Comparison of ENCODE assay signal across 18 cellular contexts in the genomic region with DNA sequence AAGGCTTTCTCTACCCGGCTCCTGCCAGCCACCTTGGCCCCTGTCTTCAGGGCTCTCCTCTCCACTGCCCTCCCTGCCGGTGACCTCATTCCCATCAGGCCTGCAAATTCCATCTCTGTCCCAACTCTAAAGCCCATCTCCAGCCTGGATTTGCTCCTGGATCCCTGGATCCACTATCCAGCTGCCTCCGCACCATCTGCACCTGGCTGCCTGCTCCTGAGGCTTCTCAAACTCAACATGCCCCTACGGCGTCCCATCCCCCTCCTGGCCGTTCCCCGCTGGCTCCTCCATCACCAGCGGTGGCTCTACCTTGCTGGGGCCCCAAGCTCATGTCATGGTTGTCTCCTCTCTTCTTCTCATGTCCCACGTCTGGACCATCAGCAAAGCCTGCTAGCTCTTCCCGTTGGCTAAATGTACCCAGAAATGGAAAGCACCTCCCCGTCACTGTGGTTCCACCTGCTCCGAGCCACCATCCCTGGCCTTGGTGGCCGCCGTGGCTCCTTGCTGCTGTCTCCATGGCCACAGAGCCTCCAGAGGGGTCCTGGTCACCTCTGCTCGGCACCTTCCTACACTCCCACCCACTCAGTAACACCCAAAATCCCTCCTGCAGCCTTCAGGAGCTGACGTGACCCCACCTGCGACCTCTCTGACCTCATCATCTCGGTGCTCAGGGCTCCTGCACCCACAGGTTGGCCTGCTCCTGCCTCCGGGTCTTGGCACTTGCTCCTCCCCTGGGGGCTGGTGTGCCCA. TPM values are rescaled to one million over a fixed set of nuclear protein-coding genes. Genes with fewer than 3 reads are reported as not detected.
DNase-seq lines count a peak whose midpoint lies in the region; ATAC-seq and TF ChIP-seq lines count a peak whose summit lies in the region.
"Had no signal": no experiment of that assay in that cellular context is flagged by ENCODE, and none has a peak within 500 bp of the region (broad histone marks: within the 10 kb centered on the region; RNA-seq: fewer than 3 reads in every experiment).

No MANE protein-coding gene starts in this region.

- BruUV-seq in PC-9 (replicated peaks; lab: Mats Ljungman, UMichigan), result no TSS peak

- H3K27me3 Mint-ChIP-seq in stimulated activated naive CD8-positive, alpha-beta T cell treated with anti-CD3 and anti-CD28 coated beads, Interleukin-15, Interleukin-2, amounts not matched to agents 100 ng/mL and 50 ng/mL, for 24 hours, result no peaks in the 10 kb centered on the region
- peaks cover 21% of the 10 kb centered on the region for H3K27me3 Mint-ChIP-seq in endothelial cell (ENCODE audit: unreplicated experiment)

- no peak overlapping the region for H3K4me3 Mint-ChIP-seq in stimulated activated naive CD8-positive, alpha-beta T cell treated with anti-CD3 and anti-CD28 coated beads, Interleukin-15, Interleukin-2, amounts not matched to agents 100 ng/mL and 50 ng/mL, for 24 hours
- H3K4me3 Mint-ChIP-seq in endothelial cell (ENCODE audit: unreplicated experiment), result peak overlapping the region; percentile 47
- H3K4me3 Mint-ChIP-seq: CD14-positive monocyte; CD8-positive, alpha-beta T cell had no signal

- H3K36me3 Mint-ChIP-seq in stimulated activated naive CD8-positive, alpha-beta T cell treated with anti-CD3 and anti-CD28 coated beads, Interleukin-15, Interleukin-2, amounts not matched to agents 100 ng/mL and 50 ng/mL, for 24 hours (ENCODE audit: low read depth), result no peaks in the 10 kb centered on the region
- H3K36me3 Mint-ChIP-seq in endothelial cell (ENCODE audit: low read depth, unreplicated experiment), result no peaks in the 10 kb centered on the region
- H3K36me3 Mint-ChIP-seq: CD14-positive monocyte; CD8-positive, alpha-beta T cell had no signal

- DNase-seq in stimulated activated naive CD8-positive, alpha-beta T cell treated with anti-CD3 and anti-CD28 coated beads, Interleukin-15, Interleukin-2, amounts not matched to agents 100 U/mL and 50 U/mL, for 24 hours, result no peak
- DNase-seq in endothelial cell (ENCODE audit: low spot score) (no peak), right lobe of liver (peak in 2 of 3 donors; percentile 7 to 34), trophoblast cell (peak; percentile 14 to 25), PC-9 (no peak)
- DNase-seq: CD8-positive, alpha-beta T cell; COR-L47; DND-41; GDM1; IMR-90 had no signal

- H3K9me2 ChIP-seq in PC-9 (ENCODE audit: insufficient read depth), result no peaks in the 10 kb centered on the region

- no peak overlapping the region for H3K23ac ChIP-seq in trophoblast cell (ENCODE audit: low read length)

- CTCF ChIA-PET in PC-9 (lab: Charles Lee), result no interaction called here

- intact Hi-C loops in right lobe of liver (cut with DNase I), result loop anchor here in 1 of 2 donors (5.0 kb wide), 1 partner anchor 37 kb away; no protein-coding TSS in a partner anchor
- intact Hi-C loops in PC-9 (cut with micrococcal nuclease; ENCODE audit: unreplicated experiment), result no loop called here

- H2AK5ac ChIP-seq in trophoblast cell (ENCODE audit: low read length), result no peak overlapping the region

- H3K14ac ChIP-seq in trophoblast cell (ENCODE audit: low read length), result no peak overlapping the region

- H3F3A ChIP-seq in PC-9 (ENCODE audit: insufficient read depth, low read depth), result no peaks in the 10 kb centered on the region

- H3K4me1 Mint-ChIP-seq in stimulated activated naive CD8-positive, alpha-beta T cell treated with anti-CD3 and anti-CD28 coated beads, Interleukin-15, Interleukin-2, amounts not matched to agents 100 ng/mL and 50 ng/mL, for 24 hours (ENCODE audit: low read depth), result no peaks in the 10 kb centered on the region
- H3K4me1 Mint-ChIP-seq in endothelial cell (ENCODE audit: unreplicated experiment), result no peaks in the 10 kb centered on the region
- H3K4me1 Mint-ChIP-seq: CD14-positive monocyte had no signal

- H3K79me1 ChIP-seq in trophoblast cell (ENCODE audit: low read length), result no peaks in the 10 kb centered on the region

- no peak overlapping the region for H3K18ac ChIP-seq in trophoblast cell (ENCODE audit: low read length)

- ATAC-seq in stimulated activated naive CD8-positive, alpha-beta T cell treated with anti-CD3 and anti-CD28 coated beads, Interleukin-15, Interleukin-2, amounts not matched to agents 100 U/mL and 50 U/mL, for 24 hours, result no peak
- ATAC-seq in right lobe of liver, result no peak
- no peak for ATAC-seq in GM18498 (IDR thresholded peaks at IDR 0.05; ENCODE audit: unreplicated experiment)
- ATAC-seq in GM21717 (IDR thresholded peaks at IDR 0.05; ENCODE audit: unreplicated experiment), result no peak
- ATAC-seq: A549; CD8-positive, alpha-beta T cell; HCT116 had no signal

- H3K79me2 ChIP-seq in trophoblast cell (ENCODE audit: control insufficient read depth, insufficient read depth, low read length, poor library complexity), result no peaks in the 10 kb centered on the region
- no peaks in the 10 kb centered on the region for H3K79me2 ChIP-seq in PC-9 (ENCODE audit: low read depth)

- H3K4me3 ChIP-seq in right lobe of liver, result no peak overlapping the region
- no peak overlapping the region for H3K4me3 ChIP-seq in trophoblast cell (ENCODE audit: low read depth, low read length)
- H3K4me3 ChIP-seq in PC-9, result no peak overlapping the region
- H3K4me3 ChIP-seq: A549 had no signal

- H3K4me1 ChIP-seq in right lobe of liver, result peaks cover 0 to 27% (median 9%) of the 10 kb centered on the region in 4 donors
- H3K4me1 ChIP-seq in trophoblast cell (ENCODE audit: control insufficient read depth in 1 of 2, insufficient read depth in 2 of 2, low read length in 2 of 2), result no peaks in the 10 kb centered on the region
- H3K4me1 ChIP-seq in PC-9 (replicated peaks; ENCODE audit: insufficient read depth), result no peaks in the 10 kb centered on the region

- H3K27ac ChIP-seq in right lobe of liver (no peak overlapping the region), trophoblast cell (ENCODE audit: low read depth, low read length) (no peak overlapping the region), PC-9 (no peak overlapping the region)
- H3K27ac ChIP-seq: A549, HL-60 had no signal

- H2BK5ac ChIP-seq in trophoblast cell (ENCODE audit: low read depth, low read length, poor library complexity), result no peak overlapping the region

- H3K4me2 ChIP-seq in trophoblast cell (ENCODE audit: low read length) (no peak overlapping the region), PC-9 (no peak overlapping the region)
- H3K4me2 ChIP-seq: A549 had no signal

- no peaks in the 10 kb centered on the region for H4K20me1 ChIP-seq in PC-9 (ENCODE audit: insufficient read depth)

- no peak overlapping the region for H4K8ac ChIP-seq in trophoblast cell (ENCODE audit: low read depth, low read length)

- no peak overlapping the region for H3K4ac ChIP-seq in trophoblast cell (ENCODE audit: low read depth, low read length)

- H3K27ac Mint-ChIP-seq in stimulated activated naive CD8-positive, alpha-beta T cell treated with anti-CD3 and anti-CD28 coated beads, Interleukin-15, Interleukin-2, amounts not matched to agents 100 ng/mL and 50 ng/mL, for 24 hours, result peak overlapping the region; percentile 2
- H3K27ac Mint-ChIP-seq in endothelial cell (ENCODE audit: unreplicated experiment), result no peak overlapping the region
- H3K27ac Mint-ChIP-seq: CD14-positive monocyte; CD8-positive, alpha-beta T cell had no signal

- no peaks in the 10 kb centered on the region for H3K36me3 ChIP-seq in right lobe of liver
- H3K36me3 ChIP-seq in trophoblast cell (ENCODE audit: control insufficient read depth in 1 of 2, insufficient read depth in 2 of 2, low read length in 2 of 2), result no peaks in the 10 kb centered on the region
- H3K36me3 ChIP-seq in PC-9 (ENCODE audit: low read depth), result no peaks in the 10 kb centered on the region

- no peak overlapping the region for H2BK12ac ChIP-seq in trophoblast cell (ENCODE audit: low read length)

- H3K27me3 ChIP-seq in right lobe of liver (no peaks in the 10 kb centered on the region), trophoblast cell (ENCODE audit: insufficient read depth, low read length) (no peaks in the 10 kb centered on the region), PC-9 (ENCODE audit: insufficient read depth, low read depth) (peaks cover 90% of the 10 kb centered on the region)

- no peak overlapping the region for H4K91ac ChIP-seq in trophoblast cell (ENCODE audit: low read depth, low read length)

- H4K12ac ChIP-seq in trophoblast cell (ENCODE audit: low read depth, low read length), result no peak overlapping the region

- no peak overlapping the region for H3K9ac ChIP-seq in trophoblast cell (ENCODE audit: low read length)

- WGBS in right lobe of liver (ENCODE audit: insufficient coverage, low coverage, low lambda C conversion rate, missing lambda C conversion rate), result 86% methylated on average over 19 of the region's 19 CpGs
- WGBS in trophoblast cell (ENCODE audit: extremely low coverage, insufficient coverage, insufficient read length), result no CpG with 5 or more reads among the region's 19 CpGs

- no peaks in the 10 kb centered on the region for H3K9me3 Mint-ChIP-seq in stimulated activated naive CD8-positive, alpha-beta T cell treated with anti-CD3 and anti-CD28 coated beads, Interleukin-15, Interleukin-2, amounts not matched to agents 100 ng/mL and 50 ng/mL, for 24 hours
- no peaks in the 10 kb centered on the region for H3K9me3 Mint-ChIP-seq in endothelial cell (ENCODE audit: unreplicated experiment)
- H3K9me3 Mint-ChIP-seq: CD14-positive monocyte; CD8-positive, alpha-beta T cell had no signal

- TF ChIP-seq POLR2A in right lobe of liver (IDR thresholded peaks at IDR 0.05), result no peak

- H2AFZ ChIP-seq in trophoblast cell (ENCODE audit: insufficient read depth, low read length, poor library complexity), result no peak overlapping the region
- H2AFZ ChIP-seq in PC-9, result no peak overlapping the region

- TF ChIP-seq CTCF in endothelial cell (IDR thresholded peaks at IDR 0.05; ENCODE audit: unreplicated experiment) (no peak), right lobe of liver (IDR thresholded peaks at IDR 0.05) (no peak), PC-9 (conservative IDR thresholded peaks at IDR 0.05) (no peak)

- POLR2A ChIA-PET in PC-9 (lab: Charles Lee; ENCODE audit: unreplicated experiment), result no interaction called here

- H3K9me3 ChIP-seq in right lobe of liver (no peaks in the 10 kb centered on the region), trophoblast cell (ENCODE audit: insufficient read depth, low read depth, low read length) (peaks cover 3% of the 10 kb centered on the region), PC-9 (ENCODE audit: insufficient read depth, low read depth) (no peaks in the 10 kb centered on the region)
- H3K9me3 ChIP-seq: A549 had no signal

- H2BK120ac ChIP-seq in trophoblast cell (ENCODE audit: insufficient read depth, low read length, poor library complexity), result no peak overlapping the region

RNA-seq across cellular contexts. Expression of gene ADRA2C, which starts 58.5 kb away (rescaled TPM):
- 3.2 TPM for total RNA-seq in endothelial cell (ENCODE audit: unreplicated experiment)
- under 1 TPM in 5 of 6 experiments, not detected in 1; 0.17 to 0.81 (median 0.65) TPM for total RNA-seq in right lobe of liver
- polyA plus RNA-seq in trophoblast cell (2013), result 5.4 and 6.4 TPM in 2 replicates
- not detected in 2 replicates for total RNA-seq in PC-9 (2021)
- total RNA-seq: CD8-positive, alpha-beta T cell had no signal
- polyA plus RNA-seq: AG04450, CD14-positive monocyte had no signal

Comparison
In these comparisons a context has a peak if more than half of its experiments do, and no peak if none do; other contexts are left out.
1. DNase-seq: peak in right lobe of liver (2 of 3) and trophoblast cell (2 of 2); none in stimulated activated naive CD8-positive, alpha-beta T cell treated with anti-CD3 and anti-CD28 coated beads, Interleukin-15, Interleukin-2, amounts not matched to agents 100 U/mL and 50 U/mL, for 24 hours (single experiment), endothelial cell (single experiment) and PC-9 (0 of 2).